Comparison of ENCODE assay signal across 1 cellular context in genomic region chr9:98707158-98708102, GRCh38.
TF ChIP-seq lines count a peak whose summit lies in the region.

No MANE protein-coding gene starts in this region.

TF ChIP-seq in HepG2, 621 proteins besides CTCF, POLR2A, EP300 and RAD21 (continued from another document):
- TF ChIP-seq GRHL1 (CRISPR knock-in tag; conservative IDR thresholded peaks at IDR 0.05): no peak
- TF ChIP-seq TFDP2 (CRISPR knock-in tag; IDR thresholded peaks at IDR 0.05): 0 out of 2 replicates have a peak, but pooled peaks have one; percentile 21
- TF ChIP-seq RFXAP (CRISPR knock-in tag; IDR thresholded peaks at IDR 0.05; ENCODE audit: borderline replicate concordance): peak; percentile 55; the same call in 1 of the 2 replicates
- TF ChIP-seq ZFP82 (CRISPR knock-in tag; IDR thresholded peaks at IDR 0.05; ENCODE audit: borderline replicate concordance): no peak
- peak; percentile 35 for TF ChIP-seq ZNF687 (CRISPR knock-in tag; IDR thresholded peaks at IDR 0.05)
- no peak for TF ChIP-seq ZNF766 (CRISPR knock-in tag; IDR thresholded peaks at IDR 0.05; ENCODE audit: borderline replicate concordance)
- TF ChIP-seq MTF2 (CRISPR knock-in tag; IDR thresholded peaks at IDR 0.05; ENCODE audit: borderline replicate concordance): peak; percentile 82
- TF ChIP-seq USF2 (IDR thresholded peaks at IDR 0.05; ENCODE audit: low read depth, low read length): no peak
- no peak for TF ChIP-seq USF2 (CRISPR knock-in tag; IDR thresholded peaks at IDR 0.05; ENCODE audit: borderline replicate concordance)
- TF ChIP-seq ZFY (CRISPR knock-in tag; IDR thresholded peaks at IDR 0.05): peak; percentile 35; the same call in 1 of the 2 replicates
- no peak for TF ChIP-seq ZNF24 (IDR thresholded peaks at IDR 0.05)
- TF ChIP-seq RFX5 (IDR thresholded peaks at IDR 0.05; ENCODE audit: low read depth, low read length): no peak
- no peak for TF ChIP-seq IKZF5 (CRISPR knock-in tag; IDR thresholded peaks at IDR 0.05)
- peak; percentile 50; the same call in 1 of the 2 replicates for TF ChIP-seq KDM2A (CRISPR knock-in tag; IDR thresholded peaks at IDR 0.05; ENCODE audit: borderline replicate concordance, low read depth)
- no peak for TF ChIP-seq SMAD9 (CRISPR knock-in tag; IDR thresholded peaks at IDR 0.05)
- no peak for TF ChIP-seq ZNF34 (CRISPR knock-in tag; IDR thresholded peaks at IDR 0.05; ENCODE audit: borderline replicate concordance)
- no peak for TF ChIP-seq FOXA3 (CRISPR knock-in tag; IDR thresholded peaks at IDR 0.05)
- 0 out of 2 replicates have a peak, but pooled peaks have one; percentile 44 for TF ChIP-seq EZH2 (conservative IDR thresholded peaks at IDR 0.05; ENCODE audit: low read depth, low read length)
- peak; percentile 77 for TF ChIP-seq STAG1 (CRISPR knock-in tag; IDR thresholded peaks at IDR 0.05)
- peak; percentile 96 for TF ChIP-seq ZNF800 (CRISPR knock-in tag; IDR thresholded peaks at IDR 0.05)
- no peak for TF ChIP-seq DDIT3 (CRISPR knock-in tag; IDR thresholded peaks at IDR 0.05)
- peak; percentile 23; the same call in 1 of the 2 replicates for TF ChIP-seq ZNF768 (CRISPR knock-in tag; IDR thresholded peaks at IDR 0.05)
- TF ChIP-seq ZNF878 (CRISPR knock-in tag; IDR thresholded peaks at IDR 0.05): no peak
- peak; percentile 42; the same call in 1 of the 2 replicates for TF ChIP-seq TFDP1 (CRISPR knock-in tag; IDR thresholded peaks at IDR 0.05; ENCODE audit: borderline replicate concordance)
- no peak for TF ChIP-seq MZF1 (CRISPR knock-in tag; IDR thresholded peaks at IDR 0.05; ENCODE audit: borderline replicate concordance)
- peak; percentile 68 for TF ChIP-seq UBTF (CRISPR knock-in tag; IDR thresholded peaks at IDR 0.05)
